8 cellular contexts compared by ENCODE assay signal in the genomic region with DNA sequence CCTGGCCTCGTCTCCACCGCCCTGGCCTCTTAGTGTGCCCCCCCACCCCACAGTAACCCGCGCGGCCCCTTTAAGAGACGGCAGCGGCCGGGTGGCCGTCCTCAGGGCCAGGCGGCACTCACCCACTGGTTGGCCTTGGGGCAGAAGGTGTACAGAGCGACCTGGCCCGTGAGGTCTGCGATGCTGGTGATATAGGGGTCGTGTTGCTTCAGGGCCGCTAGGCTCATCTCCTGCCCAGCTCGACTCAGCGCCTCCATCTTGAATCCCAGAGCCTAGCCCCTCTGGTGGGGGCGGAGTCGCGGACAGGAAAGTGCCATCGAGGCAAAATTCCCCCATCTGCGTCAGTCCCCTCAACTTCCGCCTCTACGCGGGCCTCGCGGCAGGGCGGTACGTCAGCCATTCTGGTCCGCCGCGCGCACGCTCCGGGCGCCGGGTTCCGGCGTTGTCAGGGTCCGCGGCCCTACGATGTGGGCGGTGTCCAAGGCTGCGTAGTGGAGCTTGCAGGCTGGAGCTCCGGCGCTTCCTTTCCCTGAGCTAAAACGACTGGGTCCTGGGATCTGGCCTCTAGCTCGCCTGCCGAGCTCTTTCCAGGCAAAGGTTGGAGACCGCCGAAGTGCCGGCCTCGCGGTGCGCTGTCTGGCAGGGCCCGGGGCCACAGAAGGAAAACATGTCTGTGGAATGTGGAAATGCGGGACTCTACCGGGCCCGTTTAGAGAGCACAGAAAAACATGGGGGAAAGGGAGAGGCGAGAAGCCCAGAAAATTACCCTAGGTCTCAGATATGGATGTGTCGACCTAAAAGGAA. TPM values are rescaled to one million over a fixed set of nuclear protein-coding genes. Genes with fewer than 3 reads are reported as not detected.
DNase-seq lines count a peak whose midpoint lies in the region; ATAC-seq and TF ChIP-seq lines count a peak whose summit lies in the region.

TSS of gene DCP1A (minus strand) at position 283 of the 804 bp plus-strand sequence. CDS start at position 257, 26 bp downstream.

- H3K27ac ChIP-seq in left ventricle myocardium inferior (replicated peaks) (peak within 1 kb of the TSS; percentile 96), prostate gland (peak within 1 kb of the TSS; percentile 83 to 91), urinary bladder (ENCODE audit: low read depth) (peak within 1 kb of the TSS; percentile 96)

- peak within 1 kb of the TSS; percentile 98 for H3K27ac Mint-ChIP-seq in T-helper 1 cell treated with Interleukin-12 subunit alpha and Interleukin-12 subunit beta and Interleukin-4 antibody, amounts not matched to agents 30 μg/mL and 1 μg/mL, for 36 hours

- H3K36me3 ChIP-seq in left ventricle myocardium inferior, result peaks cover 10% of the 10 kb centered on the region
- no peaks in the 10 kb centered on the region for H3K36me3 ChIP-seq in prostate gland
- H3K36me3 ChIP-seq in urinary bladder (ENCODE audit: insufficient read depth), result no peaks in the 10 kb centered on the region

- in situ Hi-C loops in GM13976 (cut with MboI; ENCODE audit: low sequenced_read_pairs, unreplicated experiment), result no loop called here

- peaks cover 57% of the 10 kb centered on the region for H3K4me1 ChIP-seq in left ventricle myocardium inferior
- peaks cover 2% of the 10 kb centered on the region for H3K4me1 ChIP-seq in prostate gland (replicated peaks)
- H3K4me1 ChIP-seq in urinary bladder (ENCODE audit: insufficient read depth), result no peaks in the 10 kb centered on the region

- peak; percentile 94 for ATAC-seq in HG02852 (IDR thresholded peaks at IDR 0.05; ENCODE audit: unreplicated experiment)

- H3K27me3 Mint-ChIP-seq in T-helper 1 cell treated with Interleukin-12 subunit alpha and Interleukin-12 subunit beta and Interleukin-4 antibody, amounts not matched to agents 30 μg/mL and 1 μg/mL, for 36 hours (ENCODE audit: low read depth), result no peaks in the 10 kb centered on the region

- intact Hi-C loops in left ventricle myocardium inferior (cut with micrococcal nuclease), result no loop called here
- intact Hi-C loops in prostate gland (cut with DNase I), result loop anchor here (10.0 kb wide), 1 partner anchor 123 kb away; no protein-coding TSS in a partner anchor

- DNase-seq in GM13976 (ENCODE audit: low spot score), result peak; percentile 97
- DNase-seq in NCI-H146 (lab: John Stamatoyannopoulos, UW), result peak; percentile 90
- peak; percentile 73 to 98 (median 92) for DNase-seq in amygdala (lab: John Stamatoyannopoulos, UW)
- peak; percentile 95 for DNase-seq in left ventricle myocardium inferior
- DNase-seq in prostate gland (ENCODE audit: low spot score), result peak; percentile 95

- H3K9me3 ChIP-seq in left ventricle myocardium inferior (replicated peaks), result no peaks in the 10 kb centered on the region
- no peaks in the 10 kb centered on the region for H3K9me3 ChIP-seq in prostate gland

- peak within 1 kb of the TSS; percentile 94 for H3K4me3 Mint-ChIP-seq in T-helper 1 cell treated with Interleukin-12 subunit alpha and Interleukin-12 subunit beta and Interleukin-4 antibody, amounts not matched to agents 30 μg/mL and 1 μg/mL, for 36 hours

- peak; percentile 93 for TF ChIP-seq POLR2A in prostate gland (IDR thresholded peaks at IDR 0.05)

- TF ChIP-seq CTCF in GM13976 (IDR thresholded peaks at IDR 0.05; ENCODE audit: borderline replicate concordance, control extremely low read depth, extremely low read depth, insufficient read depth, missing control alignments), result no peak
- TF ChIP-seq CTCF in left ventricle myocardium inferior (IDR thresholded peaks at IDR 0.05; ENCODE audit: borderline replicate concordance), result no peak
- TF ChIP-seq CTCF in prostate gland (IDR thresholded peaks at IDR 0.05), result peak in 1 of 4 experiments; percentile 41

- peaks cover 26% of the 10 kb centered on the region for H3K4me1 Mint-ChIP-seq in T-helper 1 cell treated with Interleukin-12 subunit alpha and Interleukin-12 subunit beta and Interleukin-4 antibody, amounts not matched to agents 30 μg/mL and 1 μg/mL, for 36 hours (ENCODE audit: low read depth)

- H3K4me3 ChIP-seq in left ventricle myocardium inferior, result peak within 1 kb of the TSS; percentile 91
- peak within 1 kb of the TSS; percentile 81 to 87 for H3K4me3 ChIP-seq in prostate gland
- H3K4me3 ChIP-seq in urinary bladder (ENCODE audit: low read depth, low read length), result peak within 1 kb of the TSS; percentile 82

- WGBS in prostate gland, result 0% methylated on average over 58 of the region's 61 CpGs
- under 1% methylated on average over 61 of the region's 61 CpGs for WGBS in urinary bladder

- H3K27me3 ChIP-seq in left ventricle myocardium inferior (ENCODE audit: low read depth) (no peaks in the 10 kb centered on the region), prostate gland (replicated peaks; ENCODE audit: insufficient read depth) (no peaks in the 10 kb centered on the region)

- H3K36me3 Mint-ChIP-seq in T-helper 1 cell treated with Interleukin-12 subunit alpha and Interleukin-12 subunit beta and Interleukin-4 antibody, amounts not matched to agents 30 μg/mL and 1 μg/mL, for 36 hours (ENCODE audit: low read depth), result peaks cover 18% of the 10 kb centered on the region

- H3K9me3 Mint-ChIP-seq in T-helper 1 cell treated with Interleukin-12 subunit alpha and Interleukin-12 subunit beta and Interleukin-4 antibody, amounts not matched to agents 30 μg/mL and 1 μg/mL, for 36 hours, result no peaks in the 10 kb centered on the region

RNA-seq across cellular contexts. Expression of gene DCP1A, which starts in this region (rescaled TPM):
- total RNA-seq in left ventricle myocardium inferior (17.3 TPM), prostate gland (10 to 100 TPM; 13.0 to 33.0 TPM), urinary bladder (20.9 TPM)
- 13.8 TPM for polyA plus RNA-seq in urinary bladder

Comparison
In these comparisons a context has a peak if more than half of its experiments do, and no peak if none do; other contexts are left out.
1. Peak in every context shown above with its lines: DNase-seq, ATAC-seq, H3K4me3 ChIP-seq and H3K27ac ChIP-seq.